Comparison of ENCODE assay signal across 9 cellular contexts in genomic region chr4:158826057-158826456, GRCh38. TPM values are rescaled to one million over a fixed set of nuclear protein-coding genes. Genes with fewer than 3 reads are reported as not detected.
DNase-seq lines count a peak whose midpoint lies in the region; ATAC-seq and TF ChIP-seq lines count a peak whose summit lies in the region.
"Had no signal": no experiment of that assay in that cellular context is flagged by ENCODE, and none has a peak within 500 bp of the region (broad histone marks: within the 10 kb centered on the region; RNA-seq: fewer than 3 reads in every experiment).

No MANE protein-coding gene starts in this region.

- peaks cover 34% of the 10 kb centered on the region for H3K4me1 ChIP-seq in prostate gland (replicated peaks)

- H3K27ac ChIP-seq in VCaP (peak overlapping the region; percentile 99), prostate gland (peak overlapping the region; percentile 40 to 77)

- peak; percentile 49 for ATAC-seq in GM19328 (IDR thresholded peaks at IDR 0.05; ENCODE audit: unreplicated experiment)
- peak; percentile 35 for ATAC-seq in HG02852 (IDR thresholded peaks at IDR 0.05; ENCODE audit: unreplicated experiment)

- no peaks in the 10 kb centered on the region for H3K27me3 ChIP-seq in prostate gland (replicated peaks; ENCODE audit: insufficient read depth)

- TF ChIP-seq POLR2A in prostate gland (IDR thresholded peaks at IDR 0.05) = no peak

- intact Hi-C loops in prostate gland (cut with DNase I) = no loop called here

- H3K36me3 ChIP-seq in prostate gland = no peaks in the 10 kb centered on the region

- H3K9me3 ChIP-seq in prostate gland = no peaks in the 10 kb centered on the region

- TF ChIP-seq CTCF in VCaP (conservative IDR thresholded peaks at IDR 0.05) (no peak), prostate gland (IDR thresholded peaks at IDR 0.05) (no peak)

- DNase-seq in prostate gland (ENCODE audit: low spot score) = no peak
- no peak for DNase-seq in hepatic stellate cell (ENCODE audit: low spot score)
- DNase-seq in A172 (ENCODE audit: low spot score) = no peak
- DNase-seq in OCI-M2 (lab: John Stamatoyannopoulos, UW; ENCODE audit: unreplicated experiment) = no peak
- DNase-seq in MV-4-11 (lab: John Stamatoyannopoulos, UW) = no peak
- DNase-seq: activated CD8-positive, alpha-beta memory T cell treated with anti-CD3 and anti-CD28 coated beads, Interleukin-2, amount 50 U/mL, for 48 hours had no signal

- no peak overlapping the region for H3K4me3 ChIP-seq in prostate gland

RNA-seq across cellular contexts. Expression of gene FNIP2, which starts 57.2 kb away (rescaled TPM):
- 10 to 100 TPM; 31.1 to 39.8 TPM for total RNA-seq in prostate gland
- 8.0 and 10.8 TPM in 2 replicates for total RNA-seq in A172 (2014; rRNA removed; shearing (Covaris generic))
